ENCODE assay signal across 10 cellular contexts in genomic region chr4:145828802-145829485, GRCh38.
DNase-seq lines count a peak whose midpoint lies in the region; ATAC-seq lines count a peak whose summit lies in the region.
"Had no signal": no experiment of that assay in that cellular context is flagged by ENCODE, and none has a peak within 500 bp of the region (broad histone marks: within the 10 kb centered on the region; RNA-seq: fewer than 3 reads in every experiment).

No MANE protein-coding gene starts in this region.

- no peak for DNase-seq in activated T-cell treated with anti-CD3 and anti-CD28 coated beads, Interleukin-2, amount 50 U/mL, for 24 hours
- DNase-seq in activated T-cell treated with anti-CD3 and anti-CD28 coated beads for 4 hours, result no peak
- DNase-seq in stimulated activated naive B cell treated with anti-CD40 and anti-IgM and Interleukin-4, amounts not matched to agents 10 μg/mL and 1 μg/mL and 100 μg/mL, for 72 hours, result no peak
- DNase-seq in medulla oblongata (ENCODE audit: extremely low spot score), result no peak
- DNase-seq in mucosa of gallbladder (ENCODE audit: low spot score), result no peak
- DNase-seq in H4 (ENCODE audit: low spot score), result no peak
- DNase-seq: kidney, NCI-H446 treated with DMSO at 0.1 percent for 48 hours had no signal

- H3K9me3 Mint-ChIP-seq in activated T-cell treated with anti-CD3 and anti-CD28 coated beads, Interleukin-2, amount 50 U/mL, for 24 hours, result no peaks in the 10 kb centered on the region
- no peaks in the 10 kb centered on the region for H3K9me3 Mint-ChIP-seq in stimulated activated naive B cell treated with anti-CD40 and anti-IgM and Interleukin-4, amounts not matched to agents 10 μg/mL and 1 μg/mL and 100 μg/mL, for 72 hours

- ATAC-seq in HG02588 (IDR thresholded peaks at IDR 0.05; ENCODE audit: unreplicated experiment) (peak; percentile 81), HG03571 (IDR thresholded peaks at IDR 0.05; ENCODE audit: unreplicated experiment) (peak; percentile 60)
- peak; percentile 66 to 72 for ATAC-seq in stimulated activated naive B cell treated with anti-CD40 and anti-IgM and Interleukin-4, amounts not matched to agents 10 μg/mL and 1 μg/mL and 100 μg/mL, for 72 hours (replicated peaks)

- no peaks in the 10 kb centered on the region for H3K27me3 Mint-ChIP-seq in activated T-cell treated with anti-CD3 and anti-CD28 coated beads, Interleukin-2, amount 50 U/mL, for 24 hours
- H3K27me3 Mint-ChIP-seq in stimulated activated naive B cell treated with anti-CD40 and anti-IgM and Interleukin-4, amounts not matched to agents 10 μg/mL and 1 μg/mL and 100 μg/mL, for 72 hours, result no peaks in the 10 kb centered on the region

- H3K4me3 Mint-ChIP-seq in activated T-cell treated with anti-CD3 and anti-CD28 coated beads, Interleukin-2, amount 50 U/mL, for 24 hours, result peak overlapping the region; percentile 56
- no peak overlapping the region for H3K4me3 Mint-ChIP-seq in stimulated activated naive B cell treated with anti-CD40 and anti-IgM and Interleukin-4, amounts not matched to agents 10 μg/mL and 1 μg/mL and 100 μg/mL, for 72 hours

- H3K27ac Mint-ChIP-seq in activated T-cell treated with anti-CD3 and anti-CD28 coated beads, Interleukin-2, amount 50 U/mL, for 24 hours, result peak overlapping the region; percentile 95
- H3K27ac Mint-ChIP-seq in stimulated activated naive B cell treated with anti-CD40 and anti-IgM and Interleukin-4, amounts not matched to agents 10 μg/mL and 1 μg/mL and 100 μg/mL, for 72 hours, result no peak overlapping the region

- H3K4me1 Mint-ChIP-seq in activated T-cell treated with anti-CD3 and anti-CD28 coated beads, Interleukin-2, amount 50 U/mL, for 24 hours (ENCODE audit: low read depth), result peaks cover 61% of the 10 kb centered on the region
- H3K4me1 Mint-ChIP-seq in stimulated activated naive B cell treated with anti-CD40 and anti-IgM and Interleukin-4, amounts not matched to agents 10 μg/mL and 1 μg/mL and 100 μg/mL, for 72 hours, result peaks cover 10 to 22% of the 10 kb centered on the region in 2 donors

- peaks cover 80% of the 10 kb centered on the region for H3K36me3 Mint-ChIP-seq in activated T-cell treated with anti-CD3 and anti-CD28 coated beads, Interleukin-2, amount 50 U/mL, for 24 hours (ENCODE audit: low read depth)
- peaks cover 27 to 56% of the 10 kb centered on the region in 2 donors for H3K36me3 Mint-ChIP-seq in stimulated activated naive B cell treated with anti-CD40 and anti-IgM and Interleukin-4, amounts not matched to agents 10 μg/mL and 1 μg/mL and 100 μg/mL, for 72 hours
